ENCODE assay signal across 19 cellular contexts in genomic region chr21:45506241-45506817, GRCh38. TPM values are rescaled to one million over a fixed set of nuclear protein-coding genes. Genes with fewer than 3 reads are reported as not detected.
DNase-seq lines count a peak whose midpoint lies in the region; ATAC-seq and TF ChIP-seq lines count a peak whose summit lies in the region.
"Had no signal": no experiment of that assay in that cellular context is flagged by ENCODE, and none has a peak within 500 bp of the region (broad histone marks: within the 10 kb centered on the region; RNA-seq: fewer than 3 reads in every experiment).

No MANE protein-coding gene starts in this region.

- intact Hi-C loops in natural killer cell (cut with micrococcal nuclease), result no loop called here
- intact Hi-C loops in lower lobe of right lung (cut with DNase I), result no loop called here

- ATAC-seq in natural killer cell treated with Interleukin-12 subunit alpha and Interleukin-12 subunit beta and Interleukin-15 and Interleukin-18, amount 100 ng/mL, for 72 hours, result no peak
- ATAC-seq in natural killer cell, result no peak
- ATAC-seq in esophagus mucosa, result peak; percentile 9
- ATAC-seq in lower lobe of right lung, result peak in 1 of 2 donors; percentile 4
- no peak for ATAC-seq in activated CD4-positive, CD25-positive, alpha-beta regulatory T cell treated with anti-CD3 and anti-CD28 coated beads, Interleukin-2, amount 50 U/mL, for 24 hours
- ATAC-seq: GM12878 had no signal

- H3K36me3 ChIP-seq in lower lobe of right lung, result peaks cover 16% of the 10 kb centered on the region

- no peaks in the 10 kb centered on the region for H3K4me1 Mint-ChIP-seq in natural killer cell treated with Interleukin-12 subunit alpha and Interleukin-12 subunit beta and Interleukin-15 and Interleukin-18, amount 100 ng/mL, for 72 hours (ENCODE audit: low read depth in 2 of 2)
- no peaks in the 10 kb centered on the region for H3K4me1 Mint-ChIP-seq in natural killer cell

- no peak overlapping the region for H3K4me3 Mint-ChIP-seq in natural killer cell treated with Interleukin-12 subunit alpha and Interleukin-12 subunit beta and Interleukin-15 and Interleukin-18, amount 100 ng/mL, for 72 hours
- no peak overlapping the region for H3K4me3 Mint-ChIP-seq in natural killer cell
- H3K4me3 Mint-ChIP-seq: CD4-positive, CD25-positive, alpha-beta regulatory T cell; T-helper 2 cell treated with Interferon-gamma antibody and Interleukin-4, amounts not matched to agents 5 μg/mL and 100 μg/mL, for 36 hours had no signal

- no peak overlapping the region for H3K27ac ChIP-seq in lower lobe of right lung
- H3K27ac ChIP-seq: dorsolateral prefrontal cortex, HL-60, parathyroid adenoma, vagina had no signal

- H3K9me3 ChIP-seq in lower lobe of right lung, result no peaks in the 10 kb centered on the region
- H3K9me3 ChIP-seq: vagina had no signal

- H3K27me3 ChIP-seq in lower lobe of right lung (ENCODE audit: low read depth), result no peaks in the 10 kb centered on the region
- H3K27me3 ChIP-seq: dorsolateral prefrontal cortex, vagina had no signal

- no peak overlapping the region for H3K27ac Mint-ChIP-seq in natural killer cell treated with Interleukin-12 subunit alpha and Interleukin-12 subunit beta and Interleukin-15 and Interleukin-18, amount 100 ng/mL, for 72 hours
- H3K27ac Mint-ChIP-seq in natural killer cell, result no peak overlapping the region
- H3K27ac Mint-ChIP-seq: T-helper 2 cell treated with Interferon-gamma antibody and Interleukin-4, amounts not matched to agents 5 μg/mL and 100 μg/mL, for 36 hours had no signal

- TF ChIP-seq CTCF in natural killer cell (IDR thresholded peaks at IDR 0.05) (no peak), lower lobe of right lung (IDR thresholded peaks at IDR 0.05) (no peak)

- H3K36me3 Mint-ChIP-seq in natural killer cell treated with Interleukin-12 subunit alpha and Interleukin-12 subunit beta and Interleukin-15 and Interleukin-18, amount 100 ng/mL, for 72 hours, result no peaks in the 10 kb centered on the region
- no peaks in the 10 kb centered on the region for H3K36me3 Mint-ChIP-seq in natural killer cell
- H3K36me3 Mint-ChIP-seq: CD4-positive, CD25-positive, alpha-beta regulatory T cell had no signal

- no peak overlapping the region for H3K4me3 ChIP-seq in lower lobe of right lung
- H3K4me3 ChIP-seq: dorsolateral prefrontal cortex, GM12878, lung, vagina had no signal

- peak; percentile 42 for DNase-seq in natural killer cell treated with Interleukin-12 subunit alpha and Interleukin-12 subunit beta and Interleukin-15 and Interleukin-18, amount 100 ng/mL, for 72 hours (ENCODE audit: low spot score)
- DNase-seq in natural killer cell (no peak), lower lobe of right lung (peak; percentile 35), NCI-H510A treated with DMSO at 0.1 percent for 48 hours (lab: John Stamatoyannopoulos, UW) (no peak), putamen (ENCODE audit: low spot score) (no peak), amygdala (lab: John Stamatoyannopoulos, UW) (no peak)
- DNase-seq: CD4-positive, CD25-positive, alpha-beta regulatory T cell; GF-D8; NCI-H1694; stimulated activated CD4-positive, alpha-beta T cell treated with anti-CD3 and anti-CD28 coated beads, Interleukin-4, amount 100 ng/mL, for 1 hour had no signal

- no peaks in the 10 kb centered on the region for H3K27me3 Mint-ChIP-seq in natural killer cell treated with Interleukin-12 subunit alpha and Interleukin-12 subunit beta and Interleukin-15 and Interleukin-18, amount 100 ng/mL, for 72 hours
- no peaks in the 10 kb centered on the region for H3K27me3 Mint-ChIP-seq in natural killer cell (ENCODE audit: low read depth in 2 of 2)
- H3K27me3 Mint-ChIP-seq: CD4-positive, CD25-positive, alpha-beta regulatory T cell had no signal

- H3K4me1 ChIP-seq in lower lobe of right lung, result no peaks in the 10 kb centered on the region
- H3K4me1 ChIP-seq: parathyroid adenoma, vagina had no signal

- H3K9me3 Mint-ChIP-seq in natural killer cell treated with Interleukin-12 subunit alpha and Interleukin-12 subunit beta and Interleukin-15 and Interleukin-18, amount 100 ng/mL, for 72 hours, result no peaks in the 10 kb centered on the region
- H3K9me3 Mint-ChIP-seq in natural killer cell, result no peaks in the 10 kb centered on the region
- H3K9me3 Mint-ChIP-seq: CD4-positive, CD25-positive, alpha-beta regulatory T cell; T-helper 2 cell treated with Interferon-gamma antibody and Interleukin-4, amounts not matched to agents 5 μg/mL and 100 μg/mL, for 36 hours had no signal

RNA-seq across cellular contexts. Expression of gene SLC19A1, which starts 35.9 kb away (rescaled TPM):
- 100 to 1,000 TPM in 1 of 2 donors, 10 to 100 TPM in 1; 23.3 to 110 TPM for total RNA-seq in natural killer cell treated with Interleukin-12 subunit alpha and Interleukin-12 subunit beta and Interleukin-15 and Interleukin-18, amount 100 ng/mL, for 72 hours
- total RNA-seq in natural killer cell (1 to 10 TPM; 2.5 to 9.0 (median 4.9) TPM), esophagus mucosa (3.1 TPM), lower lobe of right lung (50.7 TPM)

Comparison
In these comparisons a context has a peak if more than half of its experiments do, and no peak if none do; other contexts are left out.
1. DNase-seq: peak in natural killer cell treated with Interleukin-12 subunit alpha and Interleukin-12 subunit beta and Interleukin-15 and Interleukin-18, amount 100 ng/mL, for 72 hours (single experiment) and lower lobe of right lung (single experiment); none in natural killer cell (single experiment), NCI-H510A treated with DMSO at 0.1 percent for 48 hours (single experiment), putamen (single experiment) and amygdala (0 of 56).